Comparison of ENCODE assay signal across 16 cellular contexts in genomic region chr16:57110937-57111336, GRCh38. TPM values are rescaled to one million over a fixed set of nuclear protein-coding genes. Genes with fewer than 3 reads are reported as not detected.
DNase-seq lines count a peak whose midpoint lies in the region; TF ChIP-seq lines count a peak whose summit lies in the region.
"Had no signal": no experiment of that assay in that cellular context is flagged by ENCODE, and none has a peak within 500 bp of the region (broad histone marks: within the 10 kb centered on the region; RNA-seq: fewer than 3 reads in every experiment).

No MANE protein-coding gene starts in this region.

- H3K4me3 ChIP-seq in dorsolateral prefrontal cortex = no peak overlapping the region
- H3K4me3 ChIP-seq: GM12878, GM23248 had no signal

- TF ChIP-seq CTCF in dorsolateral prefrontal cortex (IDR thresholded peaks at IDR 0.05 in 54 of 56, conservative IDR thresholded peaks at IDR 0.05 in 2 of 56; ENCODE audit: low read depth in 1 of 56, partially characterized antibody in 56 of 56) = no peak
- TF ChIP-seq CTCF in neural crest cell (conservative IDR thresholded peaks at IDR 0.05) = no peak

- H3K27me3 Mint-ChIP-seq in neural crest cell (ENCODE audit: low read depth) = no peaks in the 10 kb centered on the region
- H3K27me3 Mint-ChIP-seq: CD4-positive, CD25-positive, alpha-beta regulatory T cell had no signal

- peak overlapping the region; percentile 71 for H3K27ac Mint-ChIP-seq in neural crest cell (ENCODE audit: unreplicated experiment)
- H3K27ac Mint-ChIP-seq: CD4-positive, CD25-positive, alpha-beta regulatory T cell; CD8-positive, alpha-beta T cell had no signal

- DNase-seq in dorsolateral prefrontal cortex (no peak), neural crest cell (ENCODE audit: low read depth, low spot score) (no peak), substantia nigra (lab: John Stamatoyannopoulos, UW) (no peak), NCI-H774 (lab: John Stamatoyannopoulos, UW) (no peak), NCI-H1417 (lab: John Stamatoyannopoulos, UW) (no peak)
- no peak for DNase-seq in NK-92 treated with Interleukin-12 subunit alpha and Interleukin-12 subunit beta, amount 100 ng/mL, for 24 hours (lab: John Stamatoyannopoulos, UW)
- DNase-seq: Caco-2; CD4-positive, CD25-positive, alpha-beta regulatory T cell; CD8-positive, alpha-beta T cell; DMS153; DND-41; GDM1; GM23248; H9 had no signal

- H3K36me3 Mint-ChIP-seq in neural crest cell (ENCODE audit: low read depth) = no peaks in the 10 kb centered on the region
- H3K36me3 Mint-ChIP-seq: CD8-positive, alpha-beta T cell had no signal

- no peaks in the 10 kb centered on the region for H3K27me3 ChIP-seq in dorsolateral prefrontal cortex

- H3K4me3 Mint-ChIP-seq in neural crest cell = no peak overlapping the region
- H3K4me3 Mint-ChIP-seq: CD4-positive, CD25-positive, alpha-beta regulatory T cell; CD8-positive, alpha-beta T cell had no signal

- H3K27ac ChIP-seq in dorsolateral prefrontal cortex (peak overlapping the region in 31 of 59 donors; percentile 37 to 100 (median 99)), substantia nigra (ENCODE audit: low read depth, low read length, poor library complexity, severe bottlenecking) (peak overlapping the region; percentile 68)
- H3K27ac ChIP-seq: C4-2B, GM23248 had no signal

- peaks cover 60% of the 10 kb centered on the region for H3K4me1 Mint-ChIP-seq in neural crest cell

- H3K9me3 Mint-ChIP-seq in neural crest cell = no peaks in the 10 kb centered on the region
- H3K9me3 Mint-ChIP-seq: CD4-positive, CD25-positive, alpha-beta regulatory T cell; CD8-positive, alpha-beta T cell; H9 had no signal

- intact Hi-C loops in dorsolateral prefrontal cortex (cut with DNase I) = no loop called here

RNA-seq across cellular contexts. Expression of gene CPNE2, which starts 18.6 kb away (rescaled TPM):
- 100 to 1,000 TPM in 2 of 120 experiments, 10 to 100 TPM in 118; 18.1 to 151 (median 44.9) TPM for total RNA-seq in dorsolateral prefrontal cortex
- 33.1 and 36.9 TPM in 2 replicates for total RNA-seq in neural crest cell
